ENCODE assay signal across 22 cellular contexts in the genomic region with DNA sequence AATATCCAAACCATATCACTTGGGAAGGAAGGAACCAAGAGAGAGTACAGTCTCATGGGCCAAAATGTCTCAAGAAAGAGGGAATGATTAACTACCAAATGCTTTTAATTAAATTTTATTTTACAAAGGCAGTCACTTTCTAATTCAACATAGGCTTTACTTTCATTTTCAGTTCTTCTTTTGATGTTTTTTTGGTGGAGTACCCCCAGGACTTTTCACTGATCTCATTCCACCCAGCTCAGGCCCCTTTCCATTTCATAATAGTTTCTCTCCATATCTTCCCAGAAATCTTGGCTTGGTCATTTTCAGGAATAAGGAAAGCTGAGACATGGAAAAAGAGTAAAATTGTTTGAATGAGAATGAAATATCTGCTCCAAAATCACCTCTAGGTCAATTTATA. TPM values are rescaled to one million over a fixed set of nuclear protein-coding genes. Genes with fewer than 3 reads are reported as not detected.
DNase-seq lines count a peak whose midpoint lies in the region; ATAC-seq and TF ChIP-seq lines count a peak whose summit lies in the region.
"Had no signal": no experiment of that assay in that cellular context is flagged by ENCODE, and none has a peak within 500 bp of the region (broad histone marks: within the 10 kb centered on the region; RNA-seq: fewer than 3 reads in every experiment).

No MANE protein-coding gene starts in this region.

- intact Hi-C loops in activated naive CD4-positive, alpha-beta T cell treated with anti-CD3 and anti-CD28 coated beads for 36 hours (cut with micrococcal nuclease), result no loop called here
- intact Hi-C loops in adrenal gland (cut with DNase I), result no loop called here

- H3K9me3 Mint-ChIP-seq in activated naive CD4-positive, alpha-beta T cell treated with anti-CD3 and anti-CD28 coated beads for 36 hours, result peaks cover 40% of the 10 kb centered on the region
- peaks cover 36 to 39% of the 10 kb centered on the region in 2 donors for H3K9me3 Mint-ChIP-seq in activated naive CD4-positive, alpha-beta T cell treated with anti-CD3 and anti-CD28 coated beads, Interleukin-2, amount 50 U/mL, for 72 hours
- peaks cover 11% of the 10 kb centered on the region for H3K9me3 Mint-ChIP-seq in stimulated activated memory B cell treated with anti-CD40 and anti-IgM and Interleukin-4, amounts not matched to agents 10 μg/mL and 1 μg/mL and 100 μg/mL, for 72 hours

- H3K27ac ChIP-seq in MM.1S (ENCODE audit: low read length) (peak overlapping the region; percentile 12; the same call in 1 of the 2 replicates), adrenal gland (no peak overlapping the region)
- H3K27ac ChIP-seq: esophagus squamous epithelium, testis had no signal

- H3F3A ChIP-seq in MM.1S (ENCODE audit: insufficient read depth, low read length), result peaks cover 6% of the 10 kb centered on the region

- DNase-seq in activated naive CD4-positive, alpha-beta T cell treated with anti-CD3 and anti-CD28 coated beads for 36 hours, result no peak
- DNase-seq in activated naive CD4-positive, alpha-beta T cell treated with Interleukin-2 at 50 U/mL for 16 hours, result no peak
- peak; percentile 48 for DNase-seq in MM.1S
- no peak for DNase-seq in activated naive CD4-positive, alpha-beta T cell treated with anti-CD3 and anti-CD28 coated beads, Interleukin-2, amount 50 U/mL, for 72 hours (ENCODE audit: low spot score in 2 of 2)
- no peak for DNase-seq in AML-193 (lab: John Stamatoyannopoulos, UW)
- DNase-seq in adrenal gland, result no peak
- DNase-seq: activated CD8-positive, alpha-beta memory T cell treated with anti-CD3 and anti-CD28 coated beads, Interleukin-2, amount 50 U/mL, for 4 hours; amygdala; central memory CD4-positive, alpha-beta T cell; effector CD4-positive, alpha-beta T cell; esophagus squamous epithelium; IMR-90; NCI-H1105; NCI-H526 treated with DMSO at 0.1 percent for 48 hours; posterior cingulate gyrus; SK-N-SH; stimulated activated CD4-positive, alpha-beta T cell treated with anti-CD3 and anti-CD28 coated beads, Interleukin-4, amount 100 ng/mL, for 1 hour; testis had no signal

- H3K4me1 ChIP-seq in MM.1S (ENCODE audit: low read length) (peaks cover 42% of the 10 kb centered on the region), adrenal gland (replicated peaks in 1 of 2) (no peaks in the 10 kb centered on the region)
- H3K4me1 ChIP-seq: testis had no signal

- H3K4me3 Mint-ChIP-seq in activated naive CD4-positive, alpha-beta T cell treated with anti-CD3 and anti-CD28 coated beads for 36 hours, result peak overlapping the region; percentile 19
- H3K4me3 Mint-ChIP-seq in stimulated activated memory B cell treated with anti-CD40 and anti-IgM and Interleukin-4, amounts not matched to agents 10 μg/mL and 1 μg/mL and 100 μg/mL, for 72 hours, result peak overlapping the region; percentile 11

- H4K20me1 ChIP-seq in MM.1S (ENCODE audit: insufficient read depth, low read length), result no peaks in the 10 kb centered on the region

- ATAC-seq in activated naive CD4-positive, alpha-beta T cell treated with anti-CD3 and anti-CD28 coated beads, Interleukin-2, amount 50 U/mL, for 72 hours, result no peak
- ATAC-seq in stimulated activated memory B cell treated with anti-CD40 and anti-IgM and Interleukin-4, amounts not matched to agents 10 μg/mL and 1 μg/mL and 100 μg/mL, for 72 hours, result no peak
- ATAC-seq in HG03565 (IDR thresholded peaks at IDR 0.05; ENCODE audit: unreplicated experiment), result no peak
- ATAC-seq: Panc1 had no signal

- CTCF ChIA-PET in activated naive CD4-positive, alpha-beta T cell treated with anti-CD3 and anti-CD28 coated beads for 36 hours (lab: Charles Lee), result interaction anchor here (1.0 to 2.4 kb wide), 5 partner anchors 10 to 35 kb away, joined by 3 to 31 read pairs (median 5); no protein-coding TSS in a partner anchor

- TF ChIP-seq CTCF in MM.1S (IDR thresholded peaks at IDR 0.05; ENCODE audit: low read length) (no peak), adrenal gland (IDR thresholded peaks at IDR 0.05) (no peak)

- no peak overlapping the region; the same call in 1 of the 2 replicates for H2AFZ ChIP-seq in MM.1S (ENCODE audit: low read length)

- peak overlapping the region; percentile 90 for H3K27ac Mint-ChIP-seq in activated naive CD4-positive, alpha-beta T cell treated with anti-CD3 and anti-CD28 coated beads for 36 hours
- H3K27ac Mint-ChIP-seq in activated naive CD4-positive, alpha-beta T cell treated with anti-CD3 and anti-CD28 coated beads, Interleukin-2, amount 50 U/mL, for 72 hours, result peak overlapping the region; percentile 21 to 81
- H3K27ac Mint-ChIP-seq in stimulated activated memory B cell treated with anti-CD40 and anti-IgM and Interleukin-4, amounts not matched to agents 10 μg/mL and 1 μg/mL and 100 μg/mL, for 72 hours, result peak overlapping the region; percentile 68

- peaks cover 11% of the 10 kb centered on the region for H3K79me2 ChIP-seq in MM.1S (ENCODE audit: low read length)

- H3K36me3 ChIP-seq in MM.1S (replicated peaks; ENCODE audit: insufficient read depth, low read length) (no peaks in the 10 kb centered on the region), adrenal gland (replicated peaks in 1 of 2) (no peaks in the 10 kb centered on the region)
- H3K36me3 ChIP-seq: esophagus squamous epithelium had no signal

- H3K27me3 ChIP-seq in MM.1S (replicated peaks; ENCODE audit: insufficient read depth, low read length), result no peaks in the 10 kb centered on the region
- no peaks in the 10 kb centered on the region for H3K27me3 ChIP-seq in adrenal gland
- H3K27me3 ChIP-seq: esophagus squamous epithelium, testis had no signal

- no peaks in the 10 kb centered on the region for H3K9me3 ChIP-seq in MM.1S (replicated peaks; ENCODE audit: insufficient read depth, low read length)
- H3K9me3 ChIP-seq in adrenal gland (replicated peaks in 1 of 3), result peaks cover 0 to 4% (median 0%) of the 10 kb centered on the region in 3 donors
- H3K9me3 ChIP-seq: esophagus squamous epithelium, SK-N-SH, testis had no signal

- TF ChIP-seq POLR2A in adrenal gland (IDR thresholded peaks at IDR 0.05), result no peak

- H3K4me1 Mint-ChIP-seq in activated naive CD4-positive, alpha-beta T cell treated with anti-CD3 and anti-CD28 coated beads for 36 hours (ENCODE audit: low read depth), result peaks cover 65% of the 10 kb centered on the region
- H3K4me1 Mint-ChIP-seq in stimulated activated memory B cell treated with anti-CD40 and anti-IgM and Interleukin-4, amounts not matched to agents 10 μg/mL and 1 μg/mL and 100 μg/mL, for 72 hours, result peaks cover 41% of the 10 kb centered on the region

- H3K36me3 Mint-ChIP-seq in activated naive CD4-positive, alpha-beta T cell treated with anti-CD3 and anti-CD28 coated beads for 36 hours (ENCODE audit: low read depth), result peaks cover 38% of the 10 kb centered on the region
- H3K36me3 Mint-ChIP-seq in activated naive CD4-positive, alpha-beta T cell treated with anti-CD3 and anti-CD28 coated beads, Interleukin-2, amount 50 U/mL, for 72 hours, result peaks cover 49 to 61% of the 10 kb centered on the region in 2 donors
- H3K36me3 Mint-ChIP-seq in stimulated activated memory B cell treated with anti-CD40 and anti-IgM and Interleukin-4, amounts not matched to agents 10 μg/mL and 1 μg/mL and 100 μg/mL, for 72 hours, result peaks cover 32% of the 10 kb centered on the region

- peak overlapping the region; percentile 42 for H3K4me2 ChIP-seq in MM.1S (ENCODE audit: low read depth, low read length)
- H3K4me2 ChIP-seq: SK-N-SH had no signal

- H3K9ac ChIP-seq in MM.1S (ENCODE audit: low read length), result no peak overlapping the region
- H3K9ac ChIP-seq: SK-N-SH had no signal

- H3K27me3 Mint-ChIP-seq in activated naive CD4-positive, alpha-beta T cell treated with anti-CD3 and anti-CD28 coated beads for 36 hours (ENCODE audit: low read depth), result no peaks in the 10 kb centered on the region
- no peaks in the 10 kb centered on the region for H3K27me3 Mint-ChIP-seq in stimulated activated memory B cell treated with anti-CD40 and anti-IgM and Interleukin-4, amounts not matched to agents 10 μg/mL and 1 μg/mL and 100 μg/mL, for 72 hours

- H3K4me3 ChIP-seq in MM.1S (ENCODE audit: low read length) (no peak overlapping the region), adrenal gland (no peak overlapping the region)
- H3K4me3 ChIP-seq: esophagus squamous epithelium, testis had no signal

- no peaks in the 10 kb centered on the region for H3K9me2 ChIP-seq in MM.1S (replicated peaks; ENCODE audit: insufficient read depth, low read length)
- H3K9me2 ChIP-seq: SK-N-SH had no signal

RNA-seq across cellular contexts. Expression of a gene that starts 5.1 kb away (rescaled TPM):
- 10 to 100 TPM; 79.9 to 82.2 TPM for total RNA-seq in activated naive CD4-positive, alpha-beta T cell treated with anti-CD3 and anti-CD28 coated beads for 36 hours
- total RNA-seq in activated naive CD4-positive, alpha-beta T cell treated with anti-CD3 and anti-CD28 coated beads, Interleukin-2, amount 50 U/mL, for 72 hours, result 100 to 1,000 TPM in 1 of 2 donors, 10 to 100 TPM in 1; 70.9 to 112 TPM
- total RNA-seq in adrenal gland, result 1 to 10 TPM in 3 of 8 donors, under 1 TPM in 3, not detected in 2; 0.26 to 2.5 (median 0.85) TPM
- polyA plus RNA-seq in adrenal gland, result 1 to 10 TPM in 2 of 3 donors, under 1 TPM in 1; 0.51 to 3.1 (median 2.3) TPM
- total RNA-seq: IMR-90, lung microvascular endothelial cell had no signal
- polyA plus RNA-seq: IMR-90, SK-N-SH had no signal

RNA-seq across cellular contexts. Expression of a gene that starts 22.3 kb away (rescaled TPM):
- 100 to 1,000 TPM; 338 to 340 TPM for total RNA-seq in activated naive CD4-positive, alpha-beta T cell treated with anti-CD3 and anti-CD28 coated beads for 36 hours
- total RNA-seq in activated naive CD4-positive, alpha-beta T cell treated with anti-CD3 and anti-CD28 coated beads, Interleukin-2, amount 50 U/mL, for 72 hours, result 100 to 1,000 TPM; 231 to 236 TPM
- total RNA-seq in adrenal gland, result 1 to 10 TPM in 7 of 8 donors, not detected in 1; 1.5 to 8.4 (median 4.7) TPM
- 1 to 10 TPM; 3.0 to 9.0 (median 3.4) TPM for polyA plus RNA-seq in adrenal gland
- total RNA-seq: IMR-90, lung microvascular endothelial cell had no signal
- polyA plus RNA-seq: IMR-90, SK-N-SH had no signal

Comparison
In these comparisons a context has a peak if more than half of its experiments do, and no peak if none do; other contexts are left out.
1. RNA of a gene that starts 5.1 kb away (total RNA-seq): 70.9 to 112 TPM in activated naive CD4-positive, alpha-beta T cell treated with anti-CD3 and anti-CD28 coated beads, Interleukin-2, amount 50 U/mL, for 72 hours and 79.9 to 82.2 TPM in activated naive CD4-positive, alpha-beta T cell treated with anti-CD3 and anti-CD28 coated beads for 36 hours; 0.26 to 2.5 TPM in adrenal gland; every median in the first group is over 10 times any median in the second.
2. RNA of a gene that starts 22.3 kb away (total RNA-seq): 338 to 340 TPM in activated naive CD4-positive, alpha-beta T cell treated with anti-CD3 and anti-CD28 coated beads for 36 hours and 231 to 236 TPM in activated naive CD4-positive, alpha-beta T cell treated with anti-CD3 and anti-CD28 coated beads, Interleukin-2, amount 50 U/mL, for 72 hours; 1.5 to 8.4 TPM in adrenal gland; every median in the first group is over 10 times any median in the second.
3. Peak in every context shown above with its lines, with median percentiles within 50 percentile points of each other: H3K27ac Mint-ChIP-seq.